Comparison of ENCODE assay signal across 19 cellular contexts in the genomic region with DNA sequence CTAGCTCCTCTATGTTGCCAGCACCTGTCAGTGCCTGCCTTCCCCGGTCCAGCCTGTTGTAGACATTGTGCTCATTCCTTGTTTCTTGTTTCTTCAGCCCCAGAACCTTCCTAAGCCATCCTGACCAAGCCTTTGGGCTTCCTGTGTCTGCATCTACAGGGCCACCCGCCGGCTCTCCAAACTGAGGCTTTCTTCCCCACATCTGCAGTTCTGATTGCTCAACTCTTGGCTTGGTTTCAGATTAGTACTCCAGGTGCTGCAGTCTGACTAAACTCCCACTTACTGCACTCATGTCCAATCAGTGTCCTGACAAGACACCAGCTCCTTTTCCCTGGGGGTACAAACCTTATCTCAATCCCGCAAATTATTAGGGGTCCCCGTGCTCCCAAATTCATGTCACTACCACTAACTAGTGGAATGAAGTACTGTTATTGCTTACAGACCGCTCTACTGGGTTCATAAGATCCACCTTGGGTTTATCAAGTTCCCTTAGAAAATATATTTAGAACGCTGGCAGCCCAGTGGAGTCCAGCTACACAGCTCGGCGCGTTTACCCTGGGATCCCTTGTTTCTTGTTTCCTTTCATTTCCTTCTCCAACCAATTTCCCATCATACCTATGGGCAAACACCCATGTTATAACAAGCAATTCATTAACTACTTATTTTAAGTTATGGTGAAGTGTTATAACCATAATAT.
DNase-seq lines count a peak whose midpoint lies in the region; ATAC-seq and TF ChIP-seq lines count a peak whose summit lies in the region.
"Had no signal": no experiment of that assay in that cellular context is flagged by ENCODE, and none has a peak within 500 bp of the region (broad histone marks: within the 10 kb centered on the region; RNA-seq: fewer than 3 reads in every experiment).

No MANE protein-coding gene starts in this region.

- no peak overlapping the region for H3K4me3 ChIP-seq in fibroblast of pulmonary artery (replicated peaks; ENCODE audit: low read depth, low read length)
- H3K4me3 ChIP-seq: ascending aorta, tibial nerve had no signal

- no peak for ATAC-seq in HG03159 (IDR thresholded peaks at IDR 0.05; ENCODE audit: unreplicated experiment)
- ATAC-seq: activated T-cell treated with anti-CD3 and anti-CD28 coated beads, Interleukin-2, amount 50 U/mL, for 72 hours; naive thymus-derived CD8-positive, alpha-beta T cell; stimulated activated naive CD8-positive, alpha-beta T cell treated with anti-CD3 and anti-CD28 coated beads, Interleukin-15, Interleukin-2, amounts not matched to agents 100 U/mL and 50 U/mL, for 24 hours had no signal

- peak; percentile 70 for DNase-seq in amniotic epithelial cell (ENCODE audit: low read depth)
- peak; percentile 50 for DNase-seq in fibroblast of pulmonary artery (ENCODE audit: low read depth)
- DNase-seq in renal cortical epithelial cell (ENCODE audit: low read depth) = peak; percentile 59
- no peak for DNase-seq in effector CD4-positive, alpha-beta T cell
- DNase-seq in AG08395 (ENCODE audit: low spot score) = no peak
- DNase-seq: activated CD4-positive, alpha-beta T cell treated with anti-CD3 and anti-CD28 coated beads for 1 hour; activated CD8-positive, alpha-beta memory T cell treated with anti-CD3 and anti-CD28 coated beads for 24 hours; activated naive CD4-positive, alpha-beta T cell treated with anti-CD3 and anti-CD28 coated beads, Interleukin-2, amount 10 ng/mL, durations not matched to agents 7 days and 5 days; activated T-cell treated with anti-CD3 and anti-CD28 coated beads, Interleukin-2, amount 50 U/mL, for 72 hours; DMS79; naive thymus-derived CD8-positive, alpha-beta T cell; NCI-H1105 treated with DMSO at 0.1 percent for 48 hours; NCI-H2081; NCI-H510A; stimulated activated naive CD8-positive, alpha-beta T cell treated with anti-CD3 and anti-CD28 coated beads, Interleukin-15, Interleukin-2, amounts not matched to agents 100 U/mL and 50 U/mL, for 24 hours had no signal

- TF ChIP-seq RAD21 in Ishikawa (IDR thresholded peaks at IDR 0.05; ENCODE audit: low read depth) = no peak

- no peak for TF ChIP-seq EP300 in Ishikawa (IDR thresholded peaks at IDR 0.05; ENCODE audit: borderline replicate concordance)

- TF ChIP-seq CTCF in fibroblast of pulmonary artery (IDR thresholded peaks at IDR 0.05; ENCODE audit: low read length, missing control alignments) = no peak

TF ChIP-seq in Ishikawa, 13 proteins besides CTCF, POLR2A, EP300 and RAD21:
- TF ChIP-seq CEBPB (IDR thresholded peaks at IDR 0.05) (peak; percentile 79), NFIC (IDR thresholded peaks at IDR 0.05) (0 out of 2 replicates have a peak, but pooled peaks have one; percentile 28), USF1 (IDR thresholded peaks at IDR 0.05) (no peak)

Comparison
In these comparisons a context has a peak if more than half of its experiments do, and no peak if none do; other contexts are left out.
1. DNase-seq: peak in amniotic epithelial cell (single experiment), fibroblast of pulmonary artery (single experiment) and renal cortical epithelial cell (single experiment); none in effector CD4-positive, alpha-beta T cell (single experiment) and AG08395 (single experiment).